11 cellular contexts compared by ENCODE assay signal in the genomic region with DNA sequence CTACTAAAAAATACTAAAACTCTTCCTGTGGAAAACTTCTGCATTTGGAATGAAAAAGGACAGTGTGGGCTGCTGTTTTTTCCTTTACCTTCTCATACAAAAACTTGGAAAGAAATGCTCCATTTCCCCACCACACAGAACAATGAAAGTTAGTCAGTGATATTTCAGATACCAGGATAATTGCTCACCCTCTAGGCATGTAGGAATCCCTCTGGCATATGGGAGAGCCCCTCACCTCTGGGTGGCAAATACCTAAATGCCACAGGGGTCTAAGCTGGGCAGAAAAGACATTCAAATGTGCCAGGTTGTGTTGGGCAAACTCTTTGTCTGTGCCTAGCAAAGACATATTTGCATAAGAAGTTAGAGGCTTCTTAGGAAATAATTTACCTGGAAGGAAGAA.
DNase-seq lines count a peak whose midpoint lies in the region; ATAC-seq and TF ChIP-seq lines count a peak whose summit lies in the region.
"Had no signal": no experiment of that assay in that cellular context is flagged by ENCODE, and none has a peak within 500 bp of the region (broad histone marks: within the 10 kb centered on the region; RNA-seq: fewer than 3 reads in every experiment).

No MANE protein-coding gene starts in this region.

- no peak overlapping the region for H2BK120ac ChIP-seq in mesenchymal stem cell (ENCODE audit: low read depth, low read length)

- no peak for TF ChIP-seq CTCF in BJ (IDR thresholded peaks at IDR 0.05; ENCODE audit: insufficient read depth, low read depth, low read length)
- TF ChIP-seq CTCF in brain microvascular endothelial cell (IDR thresholded peaks at IDR 0.05; ENCODE audit: low read depth, low read length, missing control alignments): no peak
- TF ChIP-seq CTCF in hepatocyte (IDR thresholded peaks at IDR 0.05; ENCODE audit: poor library complexity): no peak

- no peak for ATAC-seq in GM19467 (IDR thresholded peaks at IDR 0.05; ENCODE audit: unreplicated experiment)
- no peak for ATAC-seq in HG02623 (IDR thresholded peaks at IDR 0.05; ENCODE audit: unreplicated experiment)
- ATAC-seq in GM18868 (IDR thresholded peaks at IDR 0.05; ENCODE audit: unreplicated experiment): no peak
- ATAC-seq: mucosa of descending colon had no signal

- H2BK15ac ChIP-seq in mesenchymal stem cell (ENCODE audit: low read depth, poor library complexity, severe bottlenecking): no peak overlapping the region

- peak; percentile 4 for DNase-seq in BJ (ENCODE audit: low read depth)
- peak; percentile 5 for DNase-seq in brain microvascular endothelial cell
- no peak for DNase-seq in mesenchymal stem cell
- DNase-seq in hepatocyte (ENCODE audit: low spot score): no peak
- DNase-seq: activated naive CD8-positive, alpha-beta T cell treated with anti-CD3 and anti-CD28 coated beads for 36 hours; mucosa of descending colon; thyroid gland had no signal

- no peak overlapping the region for H3K14ac ChIP-seq in mesenchymal stem cell (ENCODE audit: low read length in 2 of 2)

- H4K8ac ChIP-seq in mesenchymal stem cell (ENCODE audit: low read length): no peak overlapping the region

- H3K9me3 ChIP-seq in HUES48 (ENCODE audit: control insufficient read depth, insufficient read depth, low read length): no peaks in the 10 kb centered on the region
- no peaks in the 10 kb centered on the region for H3K9me3 ChIP-seq in mesenchymal stem cell (ENCODE audit: control insufficient read depth, low read length)
- H3K9me3 ChIP-seq in hepatocyte (ENCODE audit: low read depth): no peaks in the 10 kb centered on the region
- H3K9me3 ChIP-seq: mucosa of descending colon, thyroid gland had no signal

- no peak overlapping the region for H3K9ac ChIP-seq in HUES48 (ENCODE audit: low read depth, low read length)
- H3K9ac ChIP-seq in mesenchymal stem cell (ENCODE audit: low read length): no peak overlapping the region

- H2AFZ ChIP-seq in mesenchymal stem cell (ENCODE audit: low read depth, low read length) (no peak overlapping the region), hepatocyte (no peak overlapping the region)

- H3K27me3 ChIP-seq in BJ (ENCODE audit: control insufficient read depth, insufficient read depth, low read length) (no peaks in the 10 kb centered on the region), HUES48 (ENCODE audit: control insufficient read depth, insufficient read depth, low read length) (no peaks in the 10 kb centered on the region), brain microvascular endothelial cell (replicated peaks) (no peaks in the 10 kb centered on the region), mesenchymal stem cell (ENCODE audit: control insufficient read depth in 1 of 2, insufficient read depth in 1 of 2, low read length in 2 of 2) (no peaks in the 10 kb centered on the region), hepatocyte (no peaks in the 10 kb centered on the region)
- H3K27me3 ChIP-seq: thyroid gland had no signal

- no peak overlapping the region for H4K91ac ChIP-seq in mesenchymal stem cell (ENCODE audit: low read length)

- no peak overlapping the region for H3K4ac ChIP-seq in mesenchymal stem cell (ENCODE audit: low read depth in 1 of 2, low read length in 2 of 2)

- no peak overlapping the region for H2BK12ac ChIP-seq in mesenchymal stem cell (ENCODE audit: low read length in 2 of 2)

- H4K20me1 ChIP-seq in hepatocyte (ENCODE audit: insufficient read depth, poor library complexity, severe bottlenecking): no peaks in the 10 kb centered on the region

- H3K27ac ChIP-seq in HUES48 (ENCODE audit: low read depth, low read length) (peak overlapping the region; percentile 24), brain microvascular endothelial cell (no peak overlapping the region), mesenchymal stem cell (ENCODE audit: low read length, poor library complexity, severe bottlenecking) (peak overlapping the region; percentile 22), hepatocyte (no peak overlapping the region)
- H3K27ac ChIP-seq: thyroid gland had no signal

- no peaks in the 10 kb centered on the region for H3K79me1 ChIP-seq in mesenchymal stem cell (replicated peaks; ENCODE audit: low read length, poor library complexity, severe bottlenecking)

- POLR2A ChIA-PET in BJ (lab: Charles Lee): no interaction called here

- peaks cover 8% of the 10 kb centered on the region for H3K4me1 ChIP-seq in HUES48 (ENCODE audit: control insufficient read depth, insufficient read depth, low read length)
- H3K4me1 ChIP-seq in mesenchymal stem cell (ENCODE audit: control insufficient read depth, insufficient read depth, low read depth, low read length): no peaks in the 10 kb centered on the region
- H3K4me1 ChIP-seq in hepatocyte (ENCODE audit: insufficient read depth): no peaks in the 10 kb centered on the region
- H3K4me1 ChIP-seq: thyroid gland had no signal

- no peak overlapping the region for H3K4me2 ChIP-seq in mesenchymal stem cell (ENCODE audit: low read length, poor library complexity, severe bottlenecking)
- H3K4me2 ChIP-seq in hepatocyte: no peak overlapping the region

- H3K79me2 ChIP-seq in hepatocyte: no peaks in the 10 kb centered on the region

- no peak overlapping the region for H3K18ac ChIP-seq in mesenchymal stem cell (ENCODE audit: low read depth in 1 of 2, low read length in 2 of 2)

- no peak overlapping the region for H2BK5ac ChIP-seq in mesenchymal stem cell (ENCODE audit: low read depth, low read length, poor library complexity, severe bottlenecking)

- H3K4me3 ChIP-seq in BJ (ENCODE audit: low read depth, low read length): no peak overlapping the region
- no peak overlapping the region for H3K4me3 ChIP-seq in HUES48 (ENCODE audit: low read depth, low read length)
- H3K4me3 ChIP-seq in brain microvascular endothelial cell (ENCODE audit: low read depth, low read length): no peak overlapping the region
- no peak overlapping the region for H3K4me3 ChIP-seq in mesenchymal stem cell (ENCODE audit: insufficient read depth in 1 of 2, low read depth in 1 of 2, low read length in 2 of 2)
- H3K4me3 ChIP-seq in hepatocyte: no peak overlapping the region
- H3K4me3 ChIP-seq: mucosa of descending colon, thyroid gland had no signal

- H2AK5ac ChIP-seq in mesenchymal stem cell (ENCODE audit: low read length, severe bottlenecking): no peak overlapping the region

- no peak overlapping the region for H3K23ac ChIP-seq in mesenchymal stem cell (ENCODE audit: low read length in 2 of 2)

- no peaks in the 10 kb centered on the region for H3K36me3 ChIP-seq in BJ (ENCODE audit: control insufficient read depth, insufficient read depth, low read length)
- no peaks in the 10 kb centered on the region for H3K36me3 ChIP-seq in HUES48 (ENCODE audit: control insufficient read depth, insufficient read depth, low read length)
- H3K36me3 ChIP-seq in brain microvascular endothelial cell (replicated peaks): no peaks in the 10 kb centered on the region
- H3K36me3 ChIP-seq in mesenchymal stem cell (ENCODE audit: control insufficient read depth in 1 of 2, insufficient read depth in 2 of 2, low read depth in 1 of 2, low read length in 2 of 2): no peaks in the 10 kb centered on the region
- no peaks in the 10 kb centered on the region for H3K36me3 ChIP-seq in hepatocyte (replicated peaks; ENCODE audit: insufficient read depth, low read depth)
- H3K36me3 ChIP-seq: thyroid gland had no signal

- in situ Hi-C loops in brain microvascular endothelial cell (cut with HindIII; ENCODE audit: low pct_ligation_motif_present, low sequenced_read_pairs): no loop called here

- H3K9me2 ChIP-seq in hepatocyte (replicated peaks; ENCODE audit: insufficient read depth): no peaks in the 10 kb centered on the region

- CTCF ChIA-PET in BJ (lab: Yijun Ruan, JAX): no interaction called here

Comparison
In these comparisons a context has a peak if more than half of its experiments do, and no peak if none do; other contexts are left out.
1. DNase-seq: peak in BJ (single experiment) and brain microvascular endothelial cell (single experiment); none in mesenchymal stem cell (single experiment) and hepatocyte (single experiment).
2. H3K27ac ChIP-seq: peak in HUES48 (single experiment) and mesenchymal stem cell (single experiment); none in brain microvascular endothelial cell (single experiment) and hepatocyte (single experiment).